Comparison of ENCODE assay signal across 8 cellular contexts in the genomic region with DNA sequence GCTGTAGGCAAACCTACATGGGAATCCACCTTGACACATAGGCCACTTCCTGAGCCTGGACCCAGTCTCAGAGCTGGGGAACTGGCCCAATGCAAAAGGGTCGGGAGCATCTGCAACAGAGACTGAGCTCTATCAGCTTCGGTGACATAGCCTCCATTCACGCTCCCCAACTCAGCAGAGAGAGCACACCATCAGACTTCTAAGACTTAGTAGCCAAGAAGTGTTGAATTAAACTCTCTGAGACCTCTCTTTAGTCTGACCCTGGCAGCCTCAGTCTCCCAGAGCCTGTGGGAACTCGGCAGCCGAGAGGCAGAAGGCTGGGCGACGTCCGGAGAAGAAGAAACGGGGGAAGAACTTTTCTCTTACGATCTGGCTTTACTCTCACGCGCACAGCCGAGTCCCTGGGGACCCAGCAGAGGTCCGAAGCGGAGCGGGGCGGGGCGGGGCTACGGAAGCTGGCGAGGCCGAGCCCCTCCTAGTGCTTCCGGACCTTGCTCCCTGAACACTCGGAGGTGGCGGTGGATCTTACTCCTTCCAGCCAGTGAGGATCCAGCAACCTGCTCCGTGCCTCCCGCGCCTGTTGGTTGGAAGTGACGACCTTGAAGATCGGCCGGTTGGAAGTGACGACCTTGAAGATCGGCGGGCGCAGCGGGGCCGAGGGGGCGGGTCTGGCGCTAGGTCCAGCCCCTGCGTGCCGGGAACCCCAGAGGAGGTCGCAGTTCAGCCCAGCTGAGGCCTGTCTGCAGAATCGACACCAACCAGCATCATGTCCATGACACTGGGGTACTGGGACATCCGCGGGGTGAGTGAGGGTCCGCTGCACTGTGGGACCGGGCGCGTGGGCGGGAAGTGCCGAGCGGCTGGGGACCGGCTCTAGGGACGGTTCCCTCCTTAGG. TPM values are rescaled to one million over a fixed set of nuclear protein-coding genes. Genes with fewer than 3 reads are reported as not detected.
DNase-seq lines count a peak whose midpoint lies in the region; ATAC-seq and TF ChIP-seq lines count a peak whose summit lies in the region.

A gene (plus strand): TSS at position 476 of the 896 bp plus-strand sequence. CDS start 291 bp downstream, at position 767.

- no peaks in the 10 kb centered on the region for H3K36me3 ChIP-seq in HUES48 (ENCODE audit: control insufficient read depth, insufficient read depth, low read length)
- no peaks in the 10 kb centered on the region for H3K36me3 ChIP-seq in neural progenitor cell

- H3K27me3 ChIP-seq in HUES48 (ENCODE audit: control insufficient read depth, insufficient read depth, low read length) = peaks cover 13% of the 10 kb centered on the region
- peaks cover 46% of the 10 kb centered on the region for H3K27me3 ChIP-seq in neural progenitor cell

- H4K20me1 ChIP-seq in neural progenitor cell (ENCODE audit: low read depth) = no peaks in the 10 kb centered on the region

- H3K9me3 Mint-ChIP-seq in neural progenitor cell = no peaks in the 10 kb centered on the region

- H3F3A ChIP-seq in neural progenitor cell (ENCODE audit: low read depth) = peaks cover 4% of the 10 kb centered on the region

- peak within 1 kb of the TSS; percentile 93 for H3K4me3 Mint-ChIP-seq in neural progenitor cell

- H3K27ac Mint-ChIP-seq in neural progenitor cell = peak within 1 kb of the TSS; percentile 92

- H3K27ac ChIP-seq in HUES48 (ENCODE audit: low read depth, low read length) = peak within 1 kb of the TSS; percentile 67
- no peak within 1 kb of the TSS for H3K27ac ChIP-seq in neural progenitor cell

- peaks cover 6% of the 10 kb centered on the region for H3K36me3 Mint-ChIP-seq in neural progenitor cell

- H3K4me1 Mint-ChIP-seq in neural progenitor cell = peaks cover 17% of the 10 kb centered on the region

- peaks cover 13% of the 10 kb centered on the region for H3K27me3 Mint-ChIP-seq in neural progenitor cell (ENCODE audit: insufficient read depth, low read depth)

- H2AFZ ChIP-seq in neural progenitor cell (replicated peaks) = peak within 1 kb of the TSS; percentile 67

- H3K4me1 ChIP-seq in HUES48 (ENCODE audit: control insufficient read depth, insufficient read depth, low read length) (no peaks in the 10 kb centered on the region), neural progenitor cell (peaks cover 3% of the 10 kb centered on the region)

- peak; percentile 83 for ATAC-seq in GM21360 (IDR thresholded peaks at IDR 0.05; ENCODE audit: unreplicated experiment)

- H3K4me2 ChIP-seq in neural progenitor cell = peak within 1 kb of the TSS; percentile 89

- H3K9ac ChIP-seq in HUES48 (ENCODE audit: low read depth, low read length) (peak within 1 kb of the TSS; percentile 61), neural progenitor cell (no peak within 1 kb of the TSS)

- peak within 1 kb of the TSS; percentile 79 for H3K4me3 ChIP-seq in HUES48 (ENCODE audit: low read depth, low read length)
- peak within 1 kb of the TSS; percentile 64 for H3K4me3 ChIP-seq in neural progenitor cell

- no peak for TF ChIP-seq CTCF in neural progenitor cell (IDR thresholded peaks at IDR 0.05)

- no peaks in the 10 kb centered on the region for H3K79me2 ChIP-seq in neural progenitor cell (ENCODE audit: low read depth)

- no peaks in the 10 kb centered on the region for H3K9me3 ChIP-seq in HUES48 (ENCODE audit: control insufficient read depth, insufficient read depth, low read length)
- no peaks in the 10 kb centered on the region for H3K9me3 ChIP-seq in neural progenitor cell (ENCODE audit: low read depth)

- DNase-seq in DMS 273 treated with DMSO at 0.1 percent for 48 hours (lab: John Stamatoyannopoulos, UW) = peak; percentile 50
- DNase-seq in SHP77 treated with DMSO at 0.1 percent for 48 hours (lab: John Stamatoyannopoulos, UW) = peak; percentile 46
- peak; percentile 47 for DNase-seq in activated gamma-delta T cell treated with anti-CD3 and anti-CD28 coated beads, Interleukin-2, amount 50 U/mL, for 16 hours (ENCODE audit: low read depth)
- peak; percentile 67 for DNase-seq in foreskin melanocyte
- peak; percentile 86 for DNase-seq in neural progenitor cell (ENCODE audit: low spot score)
- peak; percentile 67 for DNase-seq in stromal cell of bone marrow (ENCODE audit: low read depth)

RNA-seq across cellular contexts. Expression of the gene that starts here (rescaled TPM):
- total RNA-seq in neural progenitor cell (ENCODE audit: low replicate concordance) = 4.3 and 17.3 TPM in 2 replicates
